In the genomic region with DNA sequence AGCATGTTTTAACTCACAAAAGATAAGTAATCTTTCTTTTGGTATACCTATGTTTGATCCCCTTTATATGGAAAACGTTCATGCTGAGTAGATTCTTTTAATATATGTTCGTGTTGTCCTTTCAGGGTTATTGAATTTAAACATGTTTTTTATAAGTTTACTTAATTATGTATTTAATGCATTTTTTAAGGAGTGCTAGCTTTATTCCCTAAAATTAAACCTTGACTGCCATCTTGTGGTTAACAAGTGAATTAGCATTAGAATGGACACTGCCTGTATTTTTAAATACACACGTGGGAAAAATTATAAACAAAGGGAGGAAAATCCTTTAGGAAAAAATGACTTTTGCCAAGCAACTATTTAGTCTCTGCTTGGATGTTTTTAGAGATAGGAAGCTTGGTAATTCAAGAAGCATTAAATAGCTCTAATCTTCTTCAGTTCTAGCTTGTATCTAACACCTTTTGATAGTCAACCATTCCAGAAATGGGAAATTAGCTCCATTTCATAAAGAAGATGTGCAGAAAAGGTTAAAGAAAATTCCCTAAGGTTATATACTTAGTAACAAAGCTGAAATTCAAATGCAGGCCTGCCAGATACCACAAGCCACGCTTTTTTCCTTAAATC, we compare ENCODE assay signal across 1 cellular context.
TF ChIP-seq lines count a peak whose summit lies in the region.

No MANE protein-coding gene starts in this region.

TF ChIP-seq in HEK293, 187 proteins besides CTCF, POLR2A, EP300 and RAD21 (continued from another document):
- TF ChIP-seq ZNF211 (tag by site-specific recombination; IDR thresholded peaks at IDR 0.05; ENCODE audit: low read depth) (no peak), ZBTB44 (tag by site-specific recombination; IDR thresholded peaks at IDR 0.05) (no peak), ZNF2 (tag by site-specific recombination; IDR thresholded peaks at IDR 0.05) (0 out of 2 replicates have a peak, but pooled peaks have one; percentile 33), ZNF654 (tag by site-specific recombination; IDR thresholded peaks at IDR 0.05; ENCODE audit: low read depth) (peak; percentile 83), ZNF48 (tag by site-specific recombination; IDR thresholded peaks at IDR 0.05) (no peak), ZNF549 (tag by site-specific recombination; IDR thresholded peaks at IDR 0.05) (no peak), ZFP69B (tag by site-specific recombination; IDR thresholded peaks at IDR 0.05) (no peak), ZNF664 (tag by site-specific recombination; IDR thresholded peaks at IDR 0.05) (peak; percentile 70; the same call in 1 of the 2 replicates), ZNF561 (tag by site-specific recombination; IDR thresholded peaks at IDR 0.05; ENCODE audit: borderline replicate concordance) (no peak), ZBTB21 (tag by site-specific recombination; IDR thresholded peaks at IDR 0.05) (no peak), SP7 (tag by site-specific recombination; IDR thresholded peaks at IDR 0.05) (0 out of 2 replicates have a peak, but pooled peaks have one; percentile 10), GLIS2 (tag by site-specific recombination; IDR thresholded peaks at IDR 0.05) (no peak), ZNF501 (tag by site-specific recombination; IDR thresholded peaks at IDR 0.05) (0 out of 2 replicates have a peak, but pooled peaks have one; percentile 54), ZNF362 (tag by site-specific recombination; IDR thresholded peaks at IDR 0.05) (peak; percentile 53; the same call in 1 of the 2 replicates), ZNF830 (tag by site-specific recombination; IDR thresholded peaks at IDR 0.05; ENCODE audit: low read depth) (no peak), KLF16 (tag by site-specific recombination; IDR thresholded peaks at IDR 0.05) (no peak), ZNF600 (tag by site-specific recombination; IDR thresholded peaks at IDR 0.05) (no peak), ZNF433 (tag by site-specific recombination; IDR thresholded peaks at IDR 0.05; ENCODE audit: low read depth) (no peak), PBX3 (CRISPR knock-in tag; IDR thresholded peaks at IDR 0.05) (no peak), ZNF248 (tag by site-specific recombination; IDR thresholded peaks at IDR 0.05) (no peak), ZNF23 (tag by site-specific recombination; IDR thresholded peaks at IDR 0.05; ENCODE audit: borderline replicate concordance) (no peak), ZNF707 (tag by site-specific recombination; IDR thresholded peaks at IDR 0.05) (no peak), YY1 (tag by site-specific recombination; IDR thresholded peaks at IDR 0.05) (no peak), ZNF404 (tag by site-specific recombination; IDR thresholded peaks at IDR 0.05) (no peak), ZNF112 (tag by site-specific recombination; IDR thresholded peaks at IDR 0.05) (no peak), ZBTB7A (tag by site-specific recombination; IDR thresholded peaks at IDR 0.05; ENCODE audit: low read depth) (no peak), ZSCAN5A (tag by site-specific recombination; IDR thresholded peaks at IDR 0.05) (no peak), ZNF621 (tag by site-specific recombination; IDR thresholded peaks at IDR 0.05) (no peak), ZNF292 (tag by site-specific recombination; IDR thresholded peaks at IDR 0.05; ENCODE audit: borderline replicate concordance, low read depth) (no peak), ZNF221 (tag by site-specific recombination; IDR thresholded peaks at IDR 0.05; ENCODE audit: borderline replicate concordance) (no peak), ZNF19 (tag by site-specific recombination; IDR thresholded peaks at IDR 0.05; ENCODE audit: low read depth) (no peak), ZNF335 (tag by site-specific recombination; conservative IDR thresholded peaks at IDR 0.05) (peak; percentile 43; the same call in 1 of the 2 replicates), IKZF3 (tag by site-specific recombination; IDR thresholded peaks at IDR 0.05) (0 out of 2 replicates have a peak, but pooled peaks have one; percentile 22), ZNF704 (tag by site-specific recombination; IDR thresholded peaks at IDR 0.05) (no peak), EGR2 (tag by site-specific recombination; IDR thresholded peaks at IDR 0.05; ENCODE audit: low read depth) (no peak)
- TF ChIP-seq, protein P1, sequence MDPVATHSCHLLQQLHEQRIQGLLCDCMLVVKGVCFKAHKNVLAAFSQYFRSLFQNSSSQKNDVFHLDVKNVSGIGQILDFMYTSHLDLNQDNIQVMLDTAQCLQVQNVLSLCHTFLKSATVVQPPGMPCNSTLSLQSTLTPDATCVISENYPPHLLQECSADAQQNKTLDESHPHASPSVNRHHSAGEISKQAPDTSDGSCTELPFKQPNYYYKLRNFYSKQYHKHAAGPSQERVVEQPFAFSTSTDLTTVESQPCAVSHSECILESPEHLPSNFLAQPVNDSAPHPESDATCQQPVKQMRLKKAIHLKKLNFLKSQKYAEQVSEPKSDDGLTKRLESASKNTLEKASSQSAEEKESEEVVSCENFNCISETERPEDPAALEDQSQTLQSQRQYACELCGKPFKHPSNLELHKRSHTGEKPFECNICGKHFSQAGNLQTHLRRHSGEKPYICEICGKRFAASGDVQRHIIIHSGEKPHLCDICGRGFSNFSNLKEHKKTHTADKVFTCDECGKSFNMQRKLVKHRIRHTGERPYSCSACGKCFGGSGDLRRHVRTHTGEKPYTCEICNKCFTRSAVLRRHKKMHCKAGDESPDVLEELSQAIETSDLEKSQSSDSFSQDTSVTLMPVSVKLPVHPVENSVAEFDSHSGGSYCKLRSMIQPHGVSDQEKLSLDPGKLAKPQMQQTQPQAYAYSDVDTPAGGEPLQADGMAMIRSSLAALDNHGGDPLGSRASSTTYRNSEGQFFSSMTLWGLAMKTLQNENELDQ (tag by site-specific recombination; IDR thresholded peaks at IDR 0.05; ENCODE audit: low read depth) = no peak
- TF ChIP-seq, protein P2, sequence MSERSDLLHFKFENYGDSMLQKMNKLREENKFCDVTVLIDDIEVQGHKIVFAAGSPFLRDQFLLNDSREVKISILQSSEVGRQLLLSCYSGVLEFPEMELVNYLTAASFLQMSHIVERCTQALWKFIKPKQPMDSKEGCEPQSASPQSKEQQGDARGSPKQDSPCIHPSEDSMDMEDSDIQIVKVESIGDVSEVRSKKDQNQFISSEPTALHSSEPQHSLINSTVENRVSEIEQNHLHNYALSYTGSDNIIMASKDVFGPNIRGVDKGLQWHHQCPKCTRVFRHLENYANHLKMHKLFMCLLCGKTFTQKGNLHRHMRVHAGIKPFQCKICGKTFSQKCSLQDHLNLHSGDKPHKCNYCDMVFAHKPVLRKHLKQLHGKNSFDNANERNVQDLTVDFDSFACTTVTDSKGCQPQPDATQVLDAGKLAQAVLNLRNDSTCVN (tag by site-specific recombination; optimal IDR thresholded peaks at IDR 0.05) = no peak
- TF ChIP-seq, protein P3, sequence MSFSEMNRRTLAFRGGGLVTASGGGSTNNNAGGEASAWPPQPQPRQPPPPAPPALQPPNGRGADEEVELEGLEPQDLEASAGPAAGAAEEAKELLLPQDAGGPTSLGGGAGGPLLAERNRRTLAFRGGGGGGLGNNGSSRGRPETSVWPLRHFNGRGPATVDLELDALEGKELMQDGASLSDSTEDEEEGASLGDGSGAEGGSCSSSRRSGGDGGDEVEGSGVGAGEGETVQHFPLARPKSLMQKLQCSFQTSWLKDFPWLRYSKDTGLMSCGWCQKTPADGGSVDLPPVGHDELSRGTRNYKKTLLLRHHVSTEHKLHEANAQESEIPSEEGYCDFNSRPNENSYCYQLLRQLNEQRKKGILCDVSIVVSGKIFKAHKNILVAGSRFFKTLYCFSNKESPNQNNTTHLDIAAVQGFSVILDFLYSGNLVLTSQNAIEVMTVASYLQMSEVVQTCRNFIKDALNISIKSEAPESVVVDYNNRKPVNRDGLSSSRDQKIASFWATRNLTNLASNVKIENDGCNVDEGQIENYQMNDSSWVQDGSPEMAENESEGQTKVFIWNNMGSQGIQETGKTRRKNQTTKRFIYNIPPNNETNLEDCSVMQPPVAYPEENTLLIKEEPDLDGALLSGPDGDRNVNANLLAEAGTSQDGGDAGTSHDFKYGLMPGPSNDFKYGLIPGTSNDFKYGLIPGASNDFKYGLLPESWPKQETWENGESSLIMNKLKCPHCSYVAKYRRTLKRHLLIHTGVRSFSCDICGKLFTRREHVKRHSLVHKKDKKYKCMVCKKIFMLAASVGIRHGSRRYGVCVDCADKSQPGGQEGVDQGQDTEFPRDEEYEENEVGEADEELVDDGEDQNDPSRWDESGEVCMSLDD (tag by site-specific recombination; IDR thresholded peaks at IDR 0.05) = no peak
